33 cellular contexts compared by ENCODE assay signal in genomic region chr1:114462963-114463362, GRCh38.
"Had no signal": no experiment of that assay in that cellular context is flagged by ENCODE, and none has a peak within 500 bp of the region (broad histone marks: within the 10 kb centered on the region; RNA-seq: fewer than 3 reads in every experiment).

No MANE protein-coding gene starts in this region.

- ATAC-seq: activated CD4-positive, alpha-beta T cell treated with anti-CD3 and anti-CD28 coated beads for 36 hours; activated CD4-positive, CD25-positive, alpha-beta regulatory T cell treated with anti-CD3 and anti-CD28 coated beads, Interleukin-2, amount 50 U/mL, for 24 hours; activated CD8-positive, alpha-beta memory T cell treated with anti-CD3 and anti-CD28 coated beads, Interleukin-2, amount 10 ng/mL, durations not matched to agents 7 days and 5 days; activated CD8-positive, alpha-beta T cell treated with anti-CD3 and anti-CD28 coated beads, Interleukin-2, amount 10 ng/mL, durations not matched to agents 7 days and 5 days; activated naive CD8-positive, alpha-beta T cell treated with anti-CD3 and anti-CD28 coated beads, Interleukin-2, amount 50 U/mL, for 24 hours; WTC11 had no signal

- H3K9me3 ChIP-seq: ascending aorta had no signal

- FAIRE-seq: bronchial epithelial cell, TTC549 had no signal

- H3K36me3 ChIP-seq: ascending aorta had no signal

- DNase-seq: activated CD4-positive, alpha-beta memory T cell treated with anti-CD3 and anti-CD28 coated beads, Interleukin-2, amount 10 ng/mL, durations not matched to agents 7 days and 5 days; activated CD4-positive, alpha-beta T cell treated with anti-CD3 and anti-CD28 coated beads for 1 hour; activated CD4-positive, alpha-beta T cell treated with anti-CD3 and anti-CD28 coated beads for 36 hours; activated CD4-positive, alpha-beta T cell treated with anti-CD3 and anti-CD28 coated beads for 48 hours; activated CD4-positive, alpha-beta T cell treated with anti-CD3 and anti-CD28 coated beads, Interleukin-2, amount 10 ng/mL, durations not matched to agents 7 days and 5 days; activated CD4-positive, alpha-beta T cell treated with anti-CD3 and anti-CD28 coated beads, Interleukin-2, amount 50 U/mL, for 48 hours; activated CD4-positive, CD25-positive, alpha-beta regulatory T cell; activated CD8-positive, alpha-beta memory T cell treated with anti-CD3 and anti-CD28 coated beads for 24 hours; activated CD8-positive, alpha-beta memory T cell treated with anti-CD3 and anti-CD28 coated beads, Interleukin-2, amount 10 ng/mL, durations not matched to agents 7 days and 5 days; activated CD8-positive, alpha-beta memory T cell treated with anti-CD3 and anti-CD28 coated beads, Interleukin-2, amount 50 U/mL, for 48 hours; activated CD8-positive, alpha-beta T cell treated with anti-CD3 and anti-CD28 coated beads, Interleukin-2, amount 10 ng/mL, durations not matched to agents 7 days and 5 days; activated effector memory CD4-positive, alpha-beta T cell treated with Interleukin-2 at 50 U/mL for 16 hours; activated gamma-delta T cell; activated naive CD4-positive, alpha-beta T cell treated with anti-CD3 and anti-CD28 coated beads, Interleukin-2, amount 10 ng/mL, durations not matched to agents 7 days and 5 days; activated naive CD4-positive, alpha-beta T cell treated with Interleukin-2 at 50 U/mL for 16 hours; activated naive CD8-positive, alpha-beta T cell treated with anti-CD3 and anti-CD28 coated beads, Interleukin-2, amount 10 ng/mL, durations not matched to agents 7 days and 5 days; activated naive CD8-positive, alpha-beta T cell treated with anti-CD3 and anti-CD28 coated beads, Interleukin-2, amount 50 U/mL, for 24 hours; activated T-cell treated with anti-CD3 and anti-CD28 coated beads, Interleukin-2, amount 50 U/mL, for 24 hours; activated T-cell treated with anti-CD3 and anti-CD28 coated beads, Interleukin-2, amount 50 U/mL, for 48 hours; amygdala; anterior cingulate cortex; caudate nucleus; cerebellar nuclear complex; T-helper 1 cell; T-helper 2 cell; T-helper 9 cell; WERI-Rb-1 had no signal

- H3K27me3 ChIP-seq: ascending aorta, cardiac muscle cell had no signal

- H3K4me3 ChIP-seq: ascending aorta, cardiac muscle cell had no signal

- H3K27ac ChIP-seq: ascending aorta, cardiac muscle cell, WERI-Rb-1 had no signal
